In genomic region chr16:53892155-53892554, GRCh38 we compare ENCODE assay signal across 8 cellular contexts.
DNase-seq lines count a peak whose midpoint lies in the region; ATAC-seq and TF ChIP-seq lines count a peak whose summit lies in the region.

No MANE protein-coding gene starts in this region.

- no peak overlapping the region for H3K27ac ChIP-seq in CD4-positive, alpha-beta T cell (ENCODE audit: low read depth, low read length)
- H3K27ac ChIP-seq in neuronal stem cell (replicated peaks; ENCODE audit: low read length) (no peak overlapping the region), aorta (ENCODE audit: low read depth in 1 of 2, low read length in 2 of 2) (no peak overlapping the region)

- H3K27me3 Mint-ChIP-seq in CD4-positive, alpha-beta T cell, result no peaks in the 10 kb centered on the region
- no peaks in the 10 kb centered on the region for H3K27me3 Mint-ChIP-seq in activated CD8-positive, alpha-beta memory T cell treated with anti-CD3 and anti-CD28 coated beads, Interleukin-2, amount 10 ng/mL, durations not matched to agents 7 days and 5 days

- POLR2A ChIA-PET in CD4-positive, alpha-beta T cell (lab: Charles Lee), result interaction anchor here (0.6 kb wide), 1 partner anchor 10 kb away, joined by 3 read pairs; no protein-coding TSS in a partner anchor

- H3K14ac ChIP-seq in neuronal stem cell (ENCODE audit: low read length), result no peak overlapping the region

- no peak overlapping the region for H4K91ac ChIP-seq in neuronal stem cell (ENCODE audit: low read depth, low read length, poor library complexity)

- no peak overlapping the region for H3K23ac ChIP-seq in neuronal stem cell (ENCODE audit: low read depth, low read length, poor library complexity)

- CTCF ChIA-PET in CD4-positive, alpha-beta T cell (lab: Charles Lee), result interaction anchor here (0.7 to 1.2 kb wide), 2 partner anchors 9 to 188 kb away, joined by 3 read pairs; partner anchors contain the start of genes FTO and RPGRIP1L
- CTCF ChIA-PET in activated CD8-positive, alpha-beta memory T cell treated with anti-CD3 and anti-CD28 coated beads, Interleukin-2, amount 10 ng/mL, durations not matched to agents 7 days and 5 days (lab: Charles Lee), result interaction anchor here (0.8 to 3.1 kb wide), 10 partner anchors 9 to 347 kb away, joined by 3 to 9 read pairs (median 4); no protein-coding TSS in a partner anchor

- peak; percentile 49 for ATAC-seq in CD4-positive, alpha-beta T cell (ENCODE audit: poor library complexity)
- ATAC-seq in activated CD8-positive, alpha-beta memory T cell treated with anti-CD3 and anti-CD28 coated beads, Interleukin-2, amount 10 ng/mL, durations not matched to agents 7 days and 5 days, result peak; percentile 64
- peak; percentile 67 for ATAC-seq in aorta (ENCODE audit: low FRiP score)
- ATAC-seq in GM19452 (IDR thresholded peaks at IDR 0.05; ENCODE audit: unreplicated experiment), result no peak

- H2AK5ac ChIP-seq in neuronal stem cell (ENCODE audit: low read depth, low read length), result no peak overlapping the region

- no peaks in the 10 kb centered on the region for H3K79me1 ChIP-seq in neuronal stem cell (ENCODE audit: low read depth, low read length)

- no peak overlapping the region for H4K8ac ChIP-seq in neuronal stem cell (ENCODE audit: low read depth, low read length)

- H3K4me1 ChIP-seq in neuronal stem cell (ENCODE audit: control insufficient read depth in 2 of 2, insufficient read depth in 1 of 2, low read depth in 1 of 2, low read length in 2 of 2) (peaks cover 3 to 26% of the 10 kb centered on the region in 2 donors), aorta (ENCODE audit: control insufficient read depth in 1 of 2, insufficient read depth in 2 of 2, low read length in 2 of 2) (no peaks in the 10 kb centered on the region)

- H2BK12ac ChIP-seq in neuronal stem cell (ENCODE audit: low read length), result no peak overlapping the region

- no peak overlapping the region for H3K9ac ChIP-seq in neuronal stem cell (ENCODE audit: low read depth, low read length, poor library complexity)

- H2BK15ac ChIP-seq in neuronal stem cell (ENCODE audit: low read length), result no peak overlapping the region

- H3K4me3 ChIP-seq in neuronal stem cell (ENCODE audit: low read length in 2 of 2), result no peak overlapping the region
- H3K4me3 ChIP-seq in aorta (ENCODE audit: low read length in 2 of 2), result no peak overlapping the region

- no peak overlapping the region for H2AFZ ChIP-seq in neuronal stem cell (ENCODE audit: low read length)

- H3K4me2 ChIP-seq in neuronal stem cell (ENCODE audit: insufficient read depth, low read length, poor library complexity, severe bottlenecking), result no peak overlapping the region

- H3K18ac ChIP-seq in neuronal stem cell (ENCODE audit: low read length), result no peak overlapping the region

- H3K9me3 ChIP-seq in CD4-positive, alpha-beta T cell (ENCODE audit: control insufficient read depth, low read length), result no peaks in the 10 kb centered on the region
- H3K9me3 ChIP-seq in neuronal stem cell (replicated peaks in 1 of 2; ENCODE audit: control insufficient read depth in 2 of 2, insufficient read depth in 1 of 2, low read depth in 1 of 2, low read length in 2 of 2) (no peaks in the 10 kb centered on the region), aorta (ENCODE audit: control insufficient read depth, low read length) (no peaks in the 10 kb centered on the region)

- WGBS in neuronal stem cell (ENCODE audit: extremely low coverage in 2 of 2, insufficient read length in 2 of 2, insufficient replicate concordance in 1 of 2), 2 donors, result no CpG with 5 or more reads among the region's 3 CpGs
- 3 to 4% methylated on average over 3 of the region's 3 CpGs for WGBS in aorta, 2 donors

- intact Hi-C loops in CD4-positive, alpha-beta T cell (cut with DNase I, micrococcal nuclease), result loop anchor here in 1 of 2 experiments (5.0 kb wide), 1 partner anchor 340 kb away; no protein-coding TSS in a partner anchor
- intact Hi-C loops in aorta (cut with DNase I), result loop anchor here (10.0 kb wide), 2 partner anchors 117 to 1033 kb away; no protein-coding TSS in a partner anchor

- H3K27ac Mint-ChIP-seq in CD4-positive, alpha-beta T cell, result no peak overlapping the region
- no peak overlapping the region for H3K27ac Mint-ChIP-seq in activated CD8-positive, alpha-beta memory T cell treated with anti-CD3 and anti-CD28 coated beads, Interleukin-2, amount 10 ng/mL, durations not matched to agents 7 days and 5 days

- peak in 8 of 10 experiments; percentile 2 to 26 (median 22) for DNase-seq in CD4-positive, alpha-beta T cell
- DNase-seq in H4 (ENCODE audit: low spot score) (peak; percentile 53), NCI-H526 treated with DMSO at 0.1 percent for 48 hours (lab: John Stamatoyannopoulos, UW) (peak; percentile 5), fibroblast of peridontal ligament (ENCODE audit: extremely low read depth) (peak; percentile 92), neuronal stem cell (ENCODE audit: low spot score) (peak; percentile 65), aorta (no peak)
- peak; percentile 67 for DNase-seq in activated CD8-positive, alpha-beta memory T cell treated with anti-CD3 and anti-CD28 coated beads, Interleukin-2, amount 10 ng/mL, durations not matched to agents 7 days and 5 days

- no peak overlapping the region for H2BK120ac ChIP-seq in neuronal stem cell (ENCODE audit: low read depth, low read length)

- no peak overlapping the region for H2BK5ac ChIP-seq in neuronal stem cell (ENCODE audit: low read length)

- H3K4ac ChIP-seq in neuronal stem cell (ENCODE audit: low read length), result no peak overlapping the region

- H3K36me3 ChIP-seq in neuronal stem cell (replicated peaks in 1 of 2; ENCODE audit: control insufficient read depth in 2 of 2, insufficient read depth in 2 of 2, low read length in 2 of 2) (peaks cover 0 to 14% of the 10 kb centered on the region in 2 donors), aorta (ENCODE audit: control insufficient read depth in 1 of 2, insufficient read depth in 2 of 2, low read length in 1 of 2) (peaks cover 0 to 2% of the 10 kb centered on the region in 2 donors)

- H3K27me3 ChIP-seq in CD4-positive, alpha-beta T cell (ENCODE audit: control insufficient read depth, insufficient read depth, low read length), result no peaks in the 10 kb centered on the region
- H3K27me3 ChIP-seq in neuronal stem cell (ENCODE audit: control insufficient read depth in 3 of 3, insufficient read depth in 3 of 3, low read depth in 1 of 3, low read length in 3 of 3), result no peaks in the 10 kb centered on the region
- H3K27me3 ChIP-seq in aorta (ENCODE audit: control insufficient read depth in 1 of 2, insufficient read depth in 2 of 2, low read length in 1 of 2), result no peaks in the 10 kb centered on the region

- peaks cover 30% of the 10 kb centered on the region for H3K36me3 Mint-ChIP-seq in CD4-positive, alpha-beta T cell (ENCODE audit: low read depth)
- peaks cover 3% of the 10 kb centered on the region for H3K36me3 Mint-ChIP-seq in activated CD8-positive, alpha-beta memory T cell treated with anti-CD3 and anti-CD28 coated beads, Interleukin-2, amount 10 ng/mL, durations not matched to agents 7 days and 5 days

- no peaks in the 10 kb centered on the region for H3K9me3 Mint-ChIP-seq in CD4-positive, alpha-beta T cell
- peaks cover under 1% of the 10 kb centered on the region for H3K9me3 Mint-ChIP-seq in activated CD8-positive, alpha-beta memory T cell treated with anti-CD3 and anti-CD28 coated beads, Interleukin-2, amount 10 ng/mL, durations not matched to agents 7 days and 5 days (ENCODE audit: low read depth)

- no peak overlapping the region for H3K4me3 Mint-ChIP-seq in CD4-positive, alpha-beta T cell
- H3K4me3 Mint-ChIP-seq in activated CD8-positive, alpha-beta memory T cell treated with anti-CD3 and anti-CD28 coated beads, Interleukin-2, amount 10 ng/mL, durations not matched to agents 7 days and 5 days, result no peak overlapping the region

- TF ChIP-seq CTCF in CD4-positive, alpha-beta T cell (IDR thresholded peaks at IDR 0.05), result peak; percentile 56

- H3K4me1 Mint-ChIP-seq in CD4-positive, alpha-beta T cell (ENCODE audit: low read depth), result peaks cover 4% of the 10 kb centered on the region
- peaks cover 21% of the 10 kb centered on the region for H3K4me1 Mint-ChIP-seq in activated CD8-positive, alpha-beta memory T cell treated with anti-CD3 and anti-CD28 coated beads, Interleukin-2, amount 10 ng/mL, durations not matched to agents 7 days and 5 days

Comparison
In these comparisons a context has a peak if more than half of its experiments do, and no peak if none do; other contexts are left out.
1. DNase-seq: peak in CD4-positive, alpha-beta T cell (8 of 10), H4 (single experiment), NCI-H526 treated with DMSO at 0.1 percent for 48 hours (single experiment), activated CD8-positive, alpha-beta memory T cell treated with anti-CD3 and anti-CD28 coated beads, Interleukin-2, amount 10 ng/mL, durations not matched to agents 7 days and 5 days (single experiment), fibroblast of peridontal ligament (single experiment) and neuronal stem cell (single experiment); none in aorta (0 of 2).